Comparison of ENCODE assay signal across 16 cellular contexts in genomic region chr12:13116971-13117370, GRCh38. TPM values are rescaled to one million over a fixed set of nuclear protein-coding genes. Genes with fewer than 3 reads are reported as not detected.
DNase-seq lines count a peak whose midpoint lies in the region; ATAC-seq and TF ChIP-seq lines count a peak whose summit lies in the region.
"Had no signal": no experiment of that assay in that cellular context is flagged by ENCODE, and none has a peak within 500 bp of the region (broad histone marks: within the 10 kb centered on the region; RNA-seq: fewer than 3 reads in every experiment).

No MANE protein-coding gene starts in this region.

- H3K9me3 ChIP-seq in esophagus muscularis mucosa (no peaks in the 10 kb centered on the region), right atrium auricular region (peaks cover 0 to 2% of the 10 kb centered on the region in 2 donors), psoas muscle (no peaks in the 10 kb centered on the region)

- DNase-seq in esophagus muscularis mucosa (ENCODE audit: extremely low spot score): no peak
- DNase-seq in right atrium auricular region (ENCODE audit: low spot score): no peak
- DNase-seq in retina: peak; percentile 59
- DNase-seq in middle frontal gyrus (ENCODE audit: extremely low spot score, low spot score): no peak
- DNase-seq in activated naive CD4-positive, alpha-beta T cell treated with anti-CD3 and anti-CD28 coated beads, Interleukin-2, amount 10 ng/mL, durations not matched to agents 7 days and 5 days: no peak
- no peak for DNase-seq in psoas muscle
- DNase-seq: Caco-2; DMS153; H9; NCI-H187 treated with DMSO at 0.1 percent for 48 hours; NCI-H446; NK-92 treated with Interleukin-12 subunit alpha and Interleukin-12 subunit beta, amount 100 ng/mL, for 24 hours; SIG-M5 had no signal

- no peak overlapping the region for H3K4me3 Mint-ChIP-seq in activated naive CD4-positive, alpha-beta T cell treated with anti-CD3 and anti-CD28 coated beads, Interleukin-2, amount 10 ng/mL, durations not matched to agents 7 days and 5 days
- H3K4me3 Mint-ChIP-seq: H9 had no signal

- 59% methylated on average over 6 of the region's 6 CpGs for WGBS in esophagus muscularis mucosa
- 37 to 58% (median 58%) methylated on average over 6 of the region's 6 CpGs for WGBS in psoas muscle, 3 donors

- no peak for TF ChIP-seq EP300 in esophagus muscularis mucosa (IDR thresholded peaks at IDR 0.05)

- H3K4me3 ChIP-seq in esophagus muscularis mucosa (no peak overlapping the region), right atrium auricular region (no peak overlapping the region), psoas muscle (no peak overlapping the region)

- ATAC-seq in GM18519 (IDR thresholded peaks at IDR 0.05; ENCODE audit: low FRiP score, unreplicated experiment): no peak
- no peak for ATAC-seq in psoas muscle

- H3K36me3 ChIP-seq in esophagus muscularis mucosa (no peaks in the 10 kb centered on the region), right atrium auricular region (no peaks in the 10 kb centered on the region), psoas muscle (ENCODE audit: insufficient read depth in 1 of 2, low read depth in 1 of 2) (no peaks in the 10 kb centered on the region)

- TF ChIP-seq CTCF in esophagus muscularis mucosa (IDR thresholded peaks at IDR 0.05) (no peak), right atrium auricular region (IDR thresholded peaks at IDR 0.05) (no peak), psoas muscle (IDR thresholded peaks at IDR 0.05) (no peak)

- H3K9me3 Mint-ChIP-seq in activated naive CD4-positive, alpha-beta T cell treated with anti-CD3 and anti-CD28 coated beads, Interleukin-2, amount 10 ng/mL, durations not matched to agents 7 days and 5 days: no peaks in the 10 kb centered on the region

- CTCF ChIA-PET in activated naive CD4-positive, alpha-beta T cell treated with anti-CD3 and anti-CD28 coated beads, Interleukin-2, amount 10 ng/mL, durations not matched to agents 7 days and 5 days (lab: Charles Lee): interaction anchor here (0.8 to 1.2 kb wide), 2 partner anchors 93 to 328 kb away, joined by 3 read pairs; no protein-coding TSS in a partner anchor

- peaks cover 3% of the 10 kb centered on the region for H3K4me1 Mint-ChIP-seq in activated naive CD4-positive, alpha-beta T cell treated with anti-CD3 and anti-CD28 coated beads, Interleukin-2, amount 10 ng/mL, durations not matched to agents 7 days and 5 days

- H3K27me3 Mint-ChIP-seq in activated naive CD4-positive, alpha-beta T cell treated with anti-CD3 and anti-CD28 coated beads, Interleukin-2, amount 10 ng/mL, durations not matched to agents 7 days and 5 days: peaks cover 44% of the 10 kb centered on the region

- H3K36me3 Mint-ChIP-seq in activated naive CD4-positive, alpha-beta T cell treated with anti-CD3 and anti-CD28 coated beads, Interleukin-2, amount 10 ng/mL, durations not matched to agents 7 days and 5 days: no peaks in the 10 kb centered on the region

- TF ChIP-seq POLR2A in esophagus muscularis mucosa (IDR thresholded peaks at IDR 0.05; ENCODE audit: low read depth): no peak

- intact Hi-C loops in esophagus muscularis mucosa (cut with DNase I): no loop called here
- intact Hi-C loops in psoas muscle (cut with DNase I): no loop called here

- H3K27ac ChIP-seq in esophagus muscularis mucosa (replicated peaks in 1 of 4) (peak overlapping the region in 3 of 4 donors; percentile 8 to 31 (median 28)), right atrium auricular region (peak overlapping the region; percentile 1 to 42), psoas muscle (no peak overlapping the region)

- no peak overlapping the region for H3K27ac Mint-ChIP-seq in activated naive CD4-positive, alpha-beta T cell treated with anti-CD3 and anti-CD28 coated beads, Interleukin-2, amount 10 ng/mL, durations not matched to agents 7 days and 5 days

- H3K27me3 ChIP-seq in esophagus muscularis mucosa: no peaks in the 10 kb centered on the region
- H3K27me3 ChIP-seq in right atrium auricular region: no peaks in the 10 kb centered on the region
- peaks cover 0 to under 1% (median 0%) of the 10 kb centered on the region in 3 donors for H3K27me3 ChIP-seq in psoas muscle (ENCODE audit: insufficient read depth in 3 of 3, low read length in 2 of 3)

- H3K4me1 ChIP-seq in esophagus muscularis mucosa (peaks cover 0 to 12% (median 4%) of the 10 kb centered on the region in 4 donors), right atrium auricular region (peaks cover 0 to 39% of the 10 kb centered on the region in 2 donors), psoas muscle (peaks cover 6% of the 10 kb centered on the region)
- H3K4me1 ChIP-seq: Caco-2 had no signal

RNA-seq across cellular contexts. Expression of gene GSG1, which starts 13.5 kb away (rescaled TPM):
- not detected for total RNA-seq in esophagus muscularis mucosa
- total RNA-seq in right atrium auricular region: not detected
- total RNA-seq in psoas muscle: not detected
- not detected for polyA plus RNA-seq in psoas muscle
- total RNA-seq: Caco-2, HT1080, OCI-LY7 had no signal
